ENCODE assay signal across 8 cellular contexts in the genomic region with DNA sequence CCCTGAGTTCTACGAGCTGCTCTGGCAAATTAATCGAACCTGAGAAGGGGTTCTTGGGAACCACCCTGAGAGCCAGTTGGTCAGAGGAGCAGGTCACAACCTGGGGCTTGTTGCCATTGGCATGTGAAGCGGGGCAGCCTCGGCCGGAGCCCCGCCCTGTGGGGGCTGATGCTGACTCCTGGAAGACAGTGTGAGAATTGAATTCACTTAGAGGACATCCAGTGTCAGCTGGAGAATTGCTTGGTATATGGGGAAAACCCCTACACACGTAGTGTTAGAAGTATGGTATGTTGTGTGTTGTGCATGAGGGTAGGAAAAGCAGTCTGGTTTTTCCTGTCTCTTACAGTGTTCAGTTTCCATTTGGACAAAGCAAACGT. TPM values are rescaled to one million over a fixed set of nuclear protein-coding genes. Genes with fewer than 3 reads are reported as not detected.
DNase-seq lines count a peak whose midpoint lies in the region; ATAC-seq, FAIRE-seq and TF ChIP-seq lines count a peak whose summit lies in the region.

No MANE protein-coding gene starts in this region.

- H3K9me3 ChIP-seq in astrocyte (ENCODE audit: insufficient read depth, low read depth, low read length) (no peaks in the 10 kb centered on the region), mesenchymal stem cell (ENCODE audit: control insufficient read depth, low read length) (no peaks in the 10 kb centered on the region)

- POLR2A ChIA-PET in activated CD4-positive, alpha-beta memory T cell treated with anti-CD3 and anti-CD28 coated beads, Interleukin-2, amount 10 ng/mL, durations not matched to agents 7 days and 5 days (lab: Charles Lee) = interaction anchor here (1.0 kb wide), 1 partner anchor 11 kb away, joined by 4 read pairs; no protein-coding TSS in a partner anchor
- POLR2A ChIA-PET in activated CD4-positive, alpha-beta T cell treated with anti-CD3 and anti-CD28 coated beads, Interleukin-2, amount 10 ng/mL, durations not matched to agents 7 days and 5 days (lab: Charles Lee) = no interaction called here

- no peak overlapping the region for H3K4me3 Mint-ChIP-seq in astrocyte (ENCODE audit: unreplicated experiment)
- H3K4me3 Mint-ChIP-seq in activated CD4-positive, alpha-beta memory T cell treated with anti-CD3 and anti-CD28 coated beads, Interleukin-2, amount 10 ng/mL, durations not matched to agents 7 days and 5 days = no peak overlapping the region
- no peak overlapping the region for H3K4me3 Mint-ChIP-seq in activated CD4-positive, alpha-beta T cell treated with anti-CD3 and anti-CD28 coated beads, Interleukin-2, amount 10 ng/mL, durations not matched to agents 7 days and 5 days

- H4K91ac ChIP-seq in mesenchymal stem cell (ENCODE audit: low read length) = no peak overlapping the region

- H3K18ac ChIP-seq in mesenchymal stem cell (ENCODE audit: low read depth in 1 of 2, low read length in 2 of 2) = no peak overlapping the region

- no peak overlapping the region for H2BK120ac ChIP-seq in mesenchymal stem cell (ENCODE audit: low read depth, low read length)

- peak overlapping the region in 1 of 2 experiments; percentile 43 for H2BK12ac ChIP-seq in mesenchymal stem cell (ENCODE audit: low read length in 2 of 2)

- peak; percentile 23 for ATAC-seq in GM18873 (IDR thresholded peaks at IDR 0.05; ENCODE audit: low FRiP score, unreplicated experiment)
- peak; percentile 13 for ATAC-seq in HG02884 (IDR thresholded peaks at IDR 0.05; ENCODE audit: unreplicated experiment)

- CTCF ChIA-PET in activated CD4-positive, alpha-beta memory T cell treated with anti-CD3 and anti-CD28 coated beads, Interleukin-2, amount 10 ng/mL, durations not matched to agents 7 days and 5 days (lab: Charles Lee) = no interaction called here
- CTCF ChIA-PET in activated CD4-positive, alpha-beta T cell treated with anti-CD3 and anti-CD28 coated beads, Interleukin-2, amount 10 ng/mL, durations not matched to agents 7 days and 5 days (lab: Charles Lee) = interaction anchor here (1.9 kb wide), 1 partner anchor 12 kb away, joined by 7 read pairs; a partner anchor contains a TSS

- H3K4me2 ChIP-seq in astrocyte (ENCODE audit: low read length) (peak overlapping the region; percentile 75), mesenchymal stem cell (ENCODE audit: low read length, poor library complexity, severe bottlenecking) (no peak overlapping the region)

- H3K27ac ChIP-seq in astrocyte (ENCODE audit: low read depth, low read length) = no peak overlapping the region
- H3K27ac ChIP-seq in mesenchymal stem cell (ENCODE audit: low read length, poor library complexity, severe bottlenecking) = no peak overlapping the region

- WGBS in mesenchymal stem cell = 57% methylated on average over 7 of the region's 8 CpGs

- peaks cover 31% of the 10 kb centered on the region for H3K79me1 ChIP-seq in mesenchymal stem cell (replicated peaks; ENCODE audit: low read length, poor library complexity, severe bottlenecking)

- peaks cover 16% of the 10 kb centered on the region for H3K36me3 Mint-ChIP-seq in astrocyte (ENCODE audit: low read depth, unreplicated experiment)
- H3K36me3 Mint-ChIP-seq in activated CD4-positive, alpha-beta memory T cell treated with anti-CD3 and anti-CD28 coated beads, Interleukin-2, amount 10 ng/mL, durations not matched to agents 7 days and 5 days (ENCODE audit: low read depth) = peaks cover 29% of the 10 kb centered on the region
- H3K36me3 Mint-ChIP-seq in activated CD4-positive, alpha-beta T cell treated with anti-CD3 and anti-CD28 coated beads, Interleukin-2, amount 10 ng/mL, durations not matched to agents 7 days and 5 days (ENCODE audit: low read depth) = peaks cover 49% of the 10 kb centered on the region

- H2BK15ac ChIP-seq in mesenchymal stem cell (ENCODE audit: low read depth, poor library complexity, severe bottlenecking) = peak overlapping the region; percentile 15

- H3K79me2 ChIP-seq in astrocyte (ENCODE audit: insufficient read depth, low read length) = no peaks in the 10 kb centered on the region

- H3K27me3 ChIP-seq in astrocyte (ENCODE audit: insufficient read depth, low read length) = peaks cover 3% of the 10 kb centered on the region
- no peaks in the 10 kb centered on the region for H3K27me3 ChIP-seq in mesenchymal stem cell (ENCODE audit: control insufficient read depth in 1 of 2, insufficient read depth in 1 of 2, low read length in 2 of 2)

- H3K4me1 Mint-ChIP-seq in astrocyte (ENCODE audit: low read depth, unreplicated experiment) = peaks cover 14% of the 10 kb centered on the region
- H3K4me1 Mint-ChIP-seq in activated CD4-positive, alpha-beta memory T cell treated with anti-CD3 and anti-CD28 coated beads, Interleukin-2, amount 10 ng/mL, durations not matched to agents 7 days and 5 days = peaks cover 39% of the 10 kb centered on the region
- peaks cover 61% of the 10 kb centered on the region for H3K4me1 Mint-ChIP-seq in activated CD4-positive, alpha-beta T cell treated with anti-CD3 and anti-CD28 coated beads, Interleukin-2, amount 10 ng/mL, durations not matched to agents 7 days and 5 days

- peaks cover 10% of the 10 kb centered on the region for H3K27me3 Mint-ChIP-seq in astrocyte (ENCODE audit: low read depth, unreplicated experiment)
- peaks cover 4% of the 10 kb centered on the region for H3K27me3 Mint-ChIP-seq in activated CD4-positive, alpha-beta memory T cell treated with anti-CD3 and anti-CD28 coated beads, Interleukin-2, amount 10 ng/mL, durations not matched to agents 7 days and 5 days
- no peaks in the 10 kb centered on the region for H3K27me3 Mint-ChIP-seq in activated CD4-positive, alpha-beta T cell treated with anti-CD3 and anti-CD28 coated beads, Interleukin-2, amount 10 ng/mL, durations not matched to agents 7 days and 5 days

- no peak overlapping the region for H3K27ac Mint-ChIP-seq in astrocyte (ENCODE audit: unreplicated experiment)
- no peak overlapping the region for H3K27ac Mint-ChIP-seq in activated CD4-positive, alpha-beta memory T cell treated with anti-CD3 and anti-CD28 coated beads, Interleukin-2, amount 10 ng/mL, durations not matched to agents 7 days and 5 days
- H3K27ac Mint-ChIP-seq in activated CD4-positive, alpha-beta T cell treated with anti-CD3 and anti-CD28 coated beads, Interleukin-2, amount 10 ng/mL, durations not matched to agents 7 days and 5 days = no peak overlapping the region

- H3K9ac ChIP-seq in astrocyte (ENCODE audit: low read length) (peak overlapping the region; percentile 12), mesenchymal stem cell (ENCODE audit: low read length) (peak overlapping the region; percentile 76)

- DNase-seq in astrocyte (ENCODE audit: low read depth) = no peak
- DNase-seq in mesenchymal stem cell = peak; percentile 74
- DNase-seq in DMS 273 (lab: John Stamatoyannopoulos, UW; ENCODE audit: unreplicated experiment) = no peak
- DNase-seq in GM12891 (ENCODE audit: insufficient read length, low spot score) = no peak
- no peak for DNase-seq in activated CD4-positive, alpha-beta memory T cell treated with anti-CD3 and anti-CD28 coated beads, Interleukin-2, amount 10 ng/mL, durations not matched to agents 7 days and 5 days
- DNase-seq in activated CD4-positive, alpha-beta T cell treated with anti-CD3 and anti-CD28 coated beads, Interleukin-2, amount 10 ng/mL, durations not matched to agents 7 days and 5 days = no peak

- no peak overlapping the region for H2BK5ac ChIP-seq in mesenchymal stem cell (ENCODE audit: low read depth, low read length, poor library complexity, severe bottlenecking)

- H3K4me1 ChIP-seq in astrocyte (ENCODE audit: insufficient read depth, low read length) (peaks cover 15% of the 10 kb centered on the region), mesenchymal stem cell (ENCODE audit: control insufficient read depth, insufficient read depth, low read depth, low read length) (peaks cover 23% of the 10 kb centered on the region)

- H3K4me3 ChIP-seq in astrocyte (ENCODE audit: insufficient read depth, low read depth, low read length) = no peak overlapping the region
- peak overlapping the region in 1 of 2 experiments; percentile 73 for H3K4me3 ChIP-seq in mesenchymal stem cell (ENCODE audit: insufficient read depth in 1 of 2, low read depth in 1 of 2, low read length in 2 of 2)

- H4K8ac ChIP-seq in mesenchymal stem cell (ENCODE audit: low read length) = peak overlapping the region; percentile 20

- no peak for FAIRE-seq in astrocyte (lab: Jason Lieb, UNC)
- no peak for FAIRE-seq in GM12891 (lab: Jason Lieb, UNC)

- H3K14ac ChIP-seq in mesenchymal stem cell (ENCODE audit: low read length in 2 of 2) = no peak overlapping the region

- peak overlapping the region; percentile 20 for H2AFZ ChIP-seq in astrocyte (ENCODE audit: low read depth, low read length)
- no peak overlapping the region for H2AFZ ChIP-seq in mesenchymal stem cell (ENCODE audit: low read depth, low read length)

- no peaks in the 10 kb centered on the region for H3K36me3 ChIP-seq in astrocyte (ENCODE audit: insufficient read depth, low read length)
- H3K36me3 ChIP-seq in mesenchymal stem cell (ENCODE audit: control insufficient read depth in 1 of 2, insufficient read depth in 2 of 2, low read depth in 1 of 2, low read length in 2 of 2) = peaks cover 0 to 44% of the 10 kb centered on the region in 2 experiments

- H2AK5ac ChIP-seq in mesenchymal stem cell (ENCODE audit: low read length, severe bottlenecking) = no peak overlapping the region

- TF ChIP-seq POLR2A in GM12891 (IDR thresholded peaks at IDR 0.05; ENCODE audit: low read depth, low read length) = no peak

- H3K4ac ChIP-seq in mesenchymal stem cell (ENCODE audit: low read depth in 1 of 2, low read length in 2 of 2) = no peak overlapping the region

- H3K9me3 Mint-ChIP-seq in astrocyte (ENCODE audit: unreplicated experiment) = no peaks in the 10 kb centered on the region
- no peaks in the 10 kb centered on the region for H3K9me3 Mint-ChIP-seq in activated CD4-positive, alpha-beta memory T cell treated with anti-CD3 and anti-CD28 coated beads, Interleukin-2, amount 10 ng/mL, durations not matched to agents 7 days and 5 days
- H3K9me3 Mint-ChIP-seq in activated CD4-positive, alpha-beta T cell treated with anti-CD3 and anti-CD28 coated beads, Interleukin-2, amount 10 ng/mL, durations not matched to agents 7 days and 5 days = no peaks in the 10 kb centered on the region

- no peak overlapping the region for H3K23ac ChIP-seq in mesenchymal stem cell (ENCODE audit: low read length in 2 of 2)

- no peak for TF ChIP-seq CTCF in astrocyte (IDR thresholded peaks at IDR 0.05; ENCODE audit: insufficient read depth, low read depth, low read length)

- no peaks in the 10 kb centered on the region for H4K20me1 ChIP-seq in astrocyte (ENCODE audit: insufficient read depth, low read length)

RNA-seq across cellular contexts. Expression of a gene that starts 11.6 kb away (rescaled TPM):
- total RNA-seq in astrocyte = 5.8 and 6.9 TPM in 2 replicates
- 3.0 TPM for polyA plus RNA-seq in mesenchymal stem cell (2013, experiment 1 of 2)
- polyA plus RNA-seq in mesenchymal stem cell (2013, experiment 2 of 2) = 3.2 TPM
- polyA plus RNA-seq in GM12891 (2012; ENCODE audit: low read depth, missing spikeins) = 14.0 TPM
- 10 to 100 TPM; 12.7 to 13.3 TPM for total RNA-seq in activated CD4-positive, alpha-beta memory T cell treated with anti-CD3 and anti-CD28 coated beads, Interleukin-2, amount 10 ng/mL, durations not matched to agents 7 days and 5 days
- 10 to 100 TPM; 19.2 to 20.2 TPM for total RNA-seq in activated CD4-positive, alpha-beta T cell treated with anti-CD3 and anti-CD28 coated beads, Interleukin-2, amount 10 ng/mL, durations not matched to agents 7 days and 5 days

RNA-seq across cellular contexts. Expression of a gene that starts 29.2 kb away (rescaled TPM):
- total RNA-seq in astrocyte = 0.43 TPM in 1 of 2 replicates, not detected in the other
- 0.10 TPM for polyA plus RNA-seq in mesenchymal stem cell (2013, experiment 1 of 2)
- polyA plus RNA-seq in mesenchymal stem cell (2013, experiment 2 of 2) = 0.10 TPM
- polyA plus RNA-seq in GM12891 (2012; ENCODE audit: low read depth, missing spikeins) = 2.6 TPM
- not detected for total RNA-seq in activated CD4-positive, alpha-beta memory T cell treated with anti-CD3 and anti-CD28 coated beads, Interleukin-2, amount 10 ng/mL, durations not matched to agents 7 days and 5 days
- total RNA-seq in activated CD4-positive, alpha-beta T cell treated with anti-CD3 and anti-CD28 coated beads, Interleukin-2, amount 10 ng/mL, durations not matched to agents 7 days and 5 days = not detected
